17 cellular contexts compared by ENCODE assay signal in genomic region chr2:47227532-47228166, GRCh38. TPM values are rescaled to one million over a fixed set of nuclear protein-coding genes. Genes with fewer than 3 reads are reported as not detected.
DNase-seq lines count a peak whose midpoint lies in the region; ATAC-seq and TF ChIP-seq lines count a peak whose summit lies in the region.
"Had no signal": no experiment of that assay in that cellular context is flagged by ENCODE, and none has a peak within 500 bp of the region (broad histone marks: within the 10 kb centered on the region; RNA-seq: fewer than 3 reads in every experiment).

No MANE protein-coding gene starts in this region.

- peak overlapping the region; percentile 21 for H3K4me3 Mint-ChIP-seq in neural progenitor cell

- H3K9ac ChIP-seq in neural progenitor cell = no peak overlapping the region

- H3K27me3 Mint-ChIP-seq in neural progenitor cell (ENCODE audit: insufficient read depth, low read depth) = peaks cover 8% of the 10 kb centered on the region

- no peaks in the 10 kb centered on the region for H4K20me1 ChIP-seq in neural progenitor cell (ENCODE audit: low read depth)

- DNase-seq in DMS 273 (lab: John Stamatoyannopoulos, UW; ENCODE audit: unreplicated experiment) = peak; percentile 57
- no peak for DNase-seq in DMS 273 treated with DMSO at 0.1 percent for 48 hours (lab: John Stamatoyannopoulos, UW)
- DNase-seq in NCI-H146 treated with DMSO at 0.1 percent for 48 hours (lab: John Stamatoyannopoulos, UW; ENCODE audit: unreplicated experiment) = peak; percentile 17
- no peak for DNase-seq in WERI-Rb-1
- peak; percentile 49 for DNase-seq in neural progenitor cell (ENCODE audit: low spot score)
- no peak for DNase-seq in GF-D8 (lab: John Stamatoyannopoulos, UW)
- DNase-seq: activated effector memory CD4-positive, alpha-beta T cell treated with Interleukin-2 at 50 U/mL for 16 hours; dermis blood vessel endothelial cell; esophagus squamous epithelium; NCI-H2029; PC-9; stimulated activated CD8-positive, alpha-beta memory T cell treated with anti-CD3 and anti-CD28 coated beads, Interleukin-4, amount 100 ng/mL, for 48 hours; tibial artery had no signal

- H3K27ac ChIP-seq in WERI-Rb-1 = peak overlapping the region; percentile 85
- H3K27ac ChIP-seq in neural progenitor cell = no peak overlapping the region
- H3K27ac ChIP-seq: 22Rv1, PC-9, tibial artery had no signal

- H3K36me3 ChIP-seq in WERI-Rb-1 = no peaks in the 10 kb centered on the region
- H3K36me3 ChIP-seq in neural progenitor cell = no peaks in the 10 kb centered on the region
- H3K36me3 ChIP-seq: esophagus squamous epithelium, tibial artery had no signal

- H3K9me3 ChIP-seq in WERI-Rb-1 (ENCODE audit: severe bottlenecking) (no peaks in the 10 kb centered on the region), neural progenitor cell (ENCODE audit: low read depth) (no peaks in the 10 kb centered on the region)
- H3K9me3 ChIP-seq: esophagus squamous epithelium, tibial artery had no signal

- H3K4me3 ChIP-seq in WERI-Rb-1 (ENCODE audit: low read depth, low read length) (no peak overlapping the region), neural progenitor cell (no peak overlapping the region)
- H3K4me3 ChIP-seq: esophagus squamous epithelium, PC-9, tibial artery had no signal

- H3K4me1 Mint-ChIP-seq in neural progenitor cell = peaks cover 55% of the 10 kb centered on the region
- H3K4me1 Mint-ChIP-seq: CD14-positive monocyte had no signal

- peak overlapping the region; percentile 52 for H2AFZ ChIP-seq in neural progenitor cell (replicated peaks)
- H2AFZ ChIP-seq: PC-9 had no signal

- H3K79me2 ChIP-seq in neural progenitor cell (ENCODE audit: low read depth) = no peaks in the 10 kb centered on the region

- no peaks in the 10 kb centered on the region for H3K27me3 ChIP-seq in WERI-Rb-1 (ENCODE audit: insufficient read depth, low read depth, severe bottlenecking)
- H3K27me3 ChIP-seq in neural progenitor cell = no peaks in the 10 kb centered on the region
- H3K27me3 ChIP-seq: esophagus squamous epithelium, tibial artery had no signal

- no peaks in the 10 kb centered on the region for H3K36me3 Mint-ChIP-seq in neural progenitor cell
- H3K36me3 Mint-ChIP-seq: CD14-positive monocyte had no signal

- H3K4me2 ChIP-seq in neural progenitor cell = peak overlapping the region; percentile 26
- H3K4me2 ChIP-seq: PC-9 had no signal

- peak overlapping the region; percentile 98 for H3K27ac Mint-ChIP-seq in neural progenitor cell

- ATAC-seq in GM21360 (IDR thresholded peaks at IDR 0.05; ENCODE audit: unreplicated experiment) = no peak
- no peak for ATAC-seq in GM18519 (IDR thresholded peaks at IDR 0.05; ENCODE audit: low FRiP score, unreplicated experiment)

- peaks cover 10% of the 10 kb centered on the region for H3F3A ChIP-seq in neural progenitor cell (ENCODE audit: low read depth)

- H3K4me1 ChIP-seq in neural progenitor cell = peaks cover 17% of the 10 kb centered on the region

- peaks cover 2% of the 10 kb centered on the region for H3K9me3 Mint-ChIP-seq in neural progenitor cell

- TF ChIP-seq CTCF in WERI-Rb-1 (IDR thresholded peaks at IDR 0.05; ENCODE audit: low read depth, low read length) (no peak), neural progenitor cell (IDR thresholded peaks at IDR 0.05) (no peak)

RNA-seq across cellular contexts. Expression of gene CALM2, which starts 51.3 kb away (rescaled TPM):
- total RNA-seq in neural progenitor cell (ENCODE audit: low replicate concordance) = 440 and 768 TPM in 2 replicates

Comparison
In these comparisons a context has a peak if more than half of its experiments do, and no peak if none do; other contexts are left out.
1. DNase-seq: peak in DMS 273 (single experiment), NCI-H146 treated with DMSO at 0.1 percent for 48 hours (single experiment) and neural progenitor cell (single experiment); none in DMS 273 treated with DMSO at 0.1 percent for 48 hours (single experiment), WERI-Rb-1 (single experiment) and GF-D8 (single experiment).